12 cellular contexts compared by ENCODE assay signal in the genomic region with DNA sequence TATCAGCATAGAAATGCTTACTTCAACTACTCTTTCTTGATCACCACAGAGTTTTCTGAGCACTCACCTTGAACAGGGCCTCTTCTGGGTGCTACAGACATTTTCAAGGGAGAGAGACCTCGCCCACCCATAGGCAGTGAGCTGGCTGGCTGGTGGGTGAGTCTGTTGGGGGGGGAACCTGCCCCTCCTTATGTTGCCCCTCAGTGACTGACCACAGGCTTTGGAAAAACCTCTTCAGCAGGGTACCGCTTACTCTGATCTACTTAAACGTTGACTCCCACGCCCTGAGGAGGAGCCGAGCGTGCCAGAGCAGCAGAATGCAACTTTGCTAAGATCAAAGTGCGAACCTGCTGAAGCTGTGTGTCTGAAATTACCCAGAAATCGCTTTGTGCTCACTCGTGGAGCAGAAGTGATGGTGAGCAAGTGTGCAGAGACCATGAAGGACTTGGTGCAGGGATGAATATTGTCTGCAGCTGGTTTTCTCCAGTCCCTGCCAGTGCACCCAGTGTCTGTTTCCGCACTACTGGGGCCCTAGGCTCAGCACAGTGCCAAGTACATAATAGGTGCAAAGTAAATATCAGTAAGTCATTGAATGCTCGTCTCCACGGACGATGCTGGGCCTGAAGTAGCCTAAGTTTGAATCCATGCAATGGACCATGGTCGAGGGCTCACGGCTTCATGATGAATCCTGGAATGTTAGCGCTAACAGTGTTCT.
DNase-seq lines count a peak whose midpoint lies in the region; ATAC-seq and TF ChIP-seq lines count a peak whose summit lies in the region.
"Had no signal": no experiment of that assay in that cellular context is flagged by ENCODE, and none has a peak within 500 bp of the region (broad histone marks: within the 10 kb centered on the region; RNA-seq: fewer than 3 reads in every experiment).

No MANE protein-coding gene starts in this region.

- no peaks in the 10 kb centered on the region for H3K9me3 ChIP-seq in MG63

- DNase-seq in activated CD8-positive, alpha-beta T cell treated with anti-CD3 and anti-CD28 coated beads for 36 hours: peak; percentile 93
- peak; percentile 61 to 65 for DNase-seq in stimulated activated CD8-positive, alpha-beta memory T cell treated with anti-CD3 and anti-CD28 coated beads, Interleukin-15, amount 100 ng/mL, for 48 hours (ENCODE audit: low read depth in 2 of 2)
- DNase-seq in Ammon's horn (ENCODE audit: low spot score): no peak
- DNase-seq in MG63: no peak
- DNase-seq in RPMI8226: no peak
- DNase-seq: cerebellar nuclear complex, foreskin fibroblast, Karpas-422, NCI-H510A treated with DMSO at 0.1 percent for 48 hours had no signal

- H3K36me3 Mint-ChIP-seq in activated CD8-positive, alpha-beta T cell treated with anti-CD3 and anti-CD28 coated beads for 36 hours (ENCODE audit: low read depth): peaks cover 2% of the 10 kb centered on the region
- no peaks in the 10 kb centered on the region for H3K36me3 Mint-ChIP-seq in dendritic cell treated with granulocyte-macrophage colony-stimulating factor and Interleukin-4, amounts not matched to agents 40 ng/mL and 50 ng/mL, for 4 days (ENCODE audit: low read depth)

- peaks cover 1% of the 10 kb centered on the region for H3K9me3 Mint-ChIP-seq in activated CD8-positive, alpha-beta T cell treated with anti-CD3 and anti-CD28 coated beads for 36 hours
- H3K9me3 Mint-ChIP-seq in dendritic cell treated with granulocyte-macrophage colony-stimulating factor and Interleukin-4, amounts not matched to agents 40 ng/mL and 50 ng/mL, for 4 days: no peaks in the 10 kb centered on the region

- H3K27me3 ChIP-seq in MG63: no peaks in the 10 kb centered on the region

- intact Hi-C loops in activated CD8-positive, alpha-beta T cell treated with anti-CD3 and anti-CD28 coated beads for 36 hours (cut with micrococcal nuclease): loop anchor here (2.0 kb wide), 3 partner anchors 38 to 242 kb away; no protein-coding TSS in a partner anchor
- intact Hi-C loops in dendritic cell treated with granulocyte-macrophage colony-stimulating factor and Interleukin-4, amounts not matched to agents 40 ng/mL and 50 ng/mL, for 4 days (cut with micrococcal nuclease): loop anchor here (2.0 kb wide), 1 partner anchor 38 kb away; no protein-coding TSS in a partner anchor

- H3K4me3 Mint-ChIP-seq in activated CD8-positive, alpha-beta T cell treated with anti-CD3 and anti-CD28 coated beads for 36 hours: peak overlapping the region; percentile 59
- H3K4me3 Mint-ChIP-seq in dendritic cell treated with granulocyte-macrophage colony-stimulating factor and Interleukin-4, amounts not matched to agents 40 ng/mL and 50 ng/mL, for 4 days: no peak overlapping the region

- CTCF ChIA-PET in activated CD8-positive, alpha-beta T cell treated with anti-CD3 and anti-CD28 coated beads for 36 hours (lab: Charles Lee): interaction anchor here (2.6 kb wide), 1 partner anchor 36 kb away, joined by 7 read pairs; no protein-coding TSS in a partner anchor

- no peaks in the 10 kb centered on the region for H3K27me3 Mint-ChIP-seq in activated CD8-positive, alpha-beta T cell treated with anti-CD3 and anti-CD28 coated beads for 36 hours
- peaks cover under 1% of the 10 kb centered on the region for H3K27me3 Mint-ChIP-seq in dendritic cell treated with granulocyte-macrophage colony-stimulating factor and Interleukin-4, amounts not matched to agents 40 ng/mL and 50 ng/mL, for 4 days

- H3K27ac Mint-ChIP-seq in activated CD8-positive, alpha-beta T cell treated with anti-CD3 and anti-CD28 coated beads for 36 hours: peak overlapping the region; percentile 93
- H3K27ac Mint-ChIP-seq in dendritic cell treated with granulocyte-macrophage colony-stimulating factor and Interleukin-4, amounts not matched to agents 40 ng/mL and 50 ng/mL, for 4 days: peak overlapping the region; percentile 73

- H3K4me3 ChIP-seq in MG63: no peak overlapping the region

- no peaks in the 10 kb centered on the region for H3K36me3 ChIP-seq in MG63

- no peak for TF ChIP-seq CTCF in activated CD8-positive, alpha-beta T cell treated with anti-CD3 and anti-CD28 coated beads for 36 hours (IDR thresholded peaks at IDR 0.05)

- POLR2A ChIA-PET in activated CD8-positive, alpha-beta T cell treated with anti-CD3 and anti-CD28 coated beads for 36 hours (lab: Charles Lee): interaction anchor here (0.7 to 3.4 kb wide), 10 partner anchors 9 to 247 kb away, joined by 3 to 23 read pairs (median 3); no protein-coding TSS in a partner anchor

- peak; percentile 26 for ATAC-seq in HG02759 (IDR thresholded peaks at IDR 0.05; ENCODE audit: unreplicated experiment)
- ATAC-seq in activated CD8-positive, alpha-beta T cell treated with anti-CD3 and anti-CD28 coated beads for 36 hours: peak; percentile 72
- no peak for ATAC-seq in HG02571 (IDR thresholded peaks at IDR 0.05; ENCODE audit: unreplicated experiment)

- peaks cover 72% of the 10 kb centered on the region for H3K4me1 Mint-ChIP-seq in activated CD8-positive, alpha-beta T cell treated with anti-CD3 and anti-CD28 coated beads for 36 hours (ENCODE audit: low read depth)
- H3K4me1 Mint-ChIP-seq in dendritic cell treated with granulocyte-macrophage colony-stimulating factor and Interleukin-4, amounts not matched to agents 40 ng/mL and 50 ng/mL, for 4 days (ENCODE audit: low read depth): peaks cover 63% of the 10 kb centered on the region

Comparison
In these comparisons a context has a peak if more than half of its experiments do, and no peak if none do; other contexts are left out.
1. DNase-seq: peak in activated CD8-positive, alpha-beta T cell treated with anti-CD3 and anti-CD28 coated beads for 36 hours (single experiment) and stimulated activated CD8-positive, alpha-beta memory T cell treated with anti-CD3 and anti-CD28 coated beads, Interleukin-15, amount 100 ng/mL, for 48 hours (2 of 2); none in Ammon's horn (single experiment), MG63 (single experiment) and RPMI8226 (single experiment).